ENCODE assay signal across 27 cellular contexts in the genomic region with DNA sequence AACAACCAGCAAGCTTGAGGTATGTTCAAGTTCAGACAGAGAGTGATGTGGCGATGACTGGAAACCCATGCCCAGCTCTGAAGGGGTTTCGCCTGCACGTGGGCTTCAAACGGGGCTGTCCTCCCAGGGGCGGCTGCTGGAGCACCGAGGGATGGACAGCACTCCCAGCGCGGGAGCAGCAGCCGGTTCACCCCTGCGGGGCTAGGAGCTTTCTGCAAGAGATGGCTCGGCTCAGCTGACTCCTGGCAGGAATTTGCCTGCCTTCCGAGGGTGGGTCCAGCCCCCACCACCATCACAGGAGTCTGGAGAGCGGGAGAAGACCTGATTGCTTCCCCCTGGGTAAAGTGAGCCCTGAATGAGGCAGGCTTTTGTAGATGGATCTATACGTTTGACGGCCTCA.
"Had no signal": no experiment of that assay in that cellular context is flagged by ENCODE, and none has a peak within 500 bp of the region (broad histone marks: within the 10 kb centered on the region; RNA-seq: fewer than 3 reads in every experiment).

No MANE protein-coding gene starts in this region.

- ATAC-seq: activated CD4-positive, alpha-beta T cell treated with anti-CD3 and anti-CD28 coated beads for 36 hours; activated CD8-positive, alpha-beta memory T cell treated with anti-CD3 and anti-CD28 coated beads, Interleukin-2, amount 10 ng/mL, durations not matched to agents 7 days and 5 days; activated CD8-positive, alpha-beta T cell treated with anti-CD3 and anti-CD28 coated beads, Interleukin-2, amount 10 ng/mL, durations not matched to agents 7 days and 5 days; activated naive CD8-positive, alpha-beta T cell treated with anti-CD3 and anti-CD28 coated beads, Interleukin-2, amount 50 U/mL, for 24 hours; body of pancreas; esophagus mucosa; T-helper 17 cell had no signal

- H3K4me3 ChIP-seq: adrenal gland, body of pancreas, coronary artery, dorsolateral prefrontal cortex had no signal

- DNase-seq: activated CD4-positive, alpha-beta memory T cell treated with anti-CD3 and anti-CD28 coated beads for 36 hours; activated CD4-positive, alpha-beta T cell treated with anti-CD3 and anti-CD28 coated beads for 36 hours; activated CD4-positive, alpha-beta T cell treated with anti-CD3 and anti-CD28 coated beads, Interleukin-2, amount 10 ng/mL, durations not matched to agents 24 days and 14 days; activated CD4-positive, CD25-positive, alpha-beta regulatory T cell; activated CD4-positive, CD25-positive, alpha-beta regulatory T cell treated with anti-CD3 and anti-CD28 coated beads, Interleukin-2, amount 50 U/mL, for 72 hours; activated CD8-positive, alpha-beta memory T cell treated with anti-CD3 and anti-CD28 coated beads, Interleukin-2, amount 10 ng/mL, durations not matched to agents 7 days and 5 days; activated CD8-positive, alpha-beta memory T cell treated with anti-CD3 and anti-CD28 coated beads, Interleukin-2, amount 50 U/mL, for 4 hours; activated CD8-positive, alpha-beta T cell treated with anti-CD3 and anti-CD28 coated beads, Interleukin-2, amount 10 ng/mL, durations not matched to agents 7 days and 5 days; activated effector memory CD4-positive, alpha-beta T cell treated with anti-CD3 and anti-CD28 coated beads, Interleukin-2, amount 50 U/mL, for 16 hours; activated naive CD4-positive, alpha-beta T cell treated with anti-CD3 and anti-CD28 coated beads for 36 hours; activated naive CD8-positive, alpha-beta T cell treated with anti-CD3 and anti-CD28 coated beads for 36 hours; activated naive CD8-positive, alpha-beta T cell treated with anti-CD3 and anti-CD28 coated beads, Interleukin-2, amount 50 U/mL, for 24 hours; activated T-cell treated with anti-CD3 and anti-CD28 coated beads, Interleukin-2, amount 50 U/mL, for 1 hour; activated T-cell treated with anti-CD3 and anti-CD28 coated beads, Interleukin-2, amount 50 U/mL, for 48 hours; amygdala; aorta; body of pancreas; caudate nucleus; dorsolateral prefrontal cortex; effector memory CD4-positive, alpha-beta T cell; endodermal cell; foreskin fibroblast; T-helper 17 cell; T1000 had no signal

- H3K36me3 ChIP-seq: adrenal gland had no signal

- H3K27ac ChIP-seq: adrenal gland, body of pancreas, coronary artery, dorsolateral prefrontal cortex had no signal

- H3K4me1 ChIP-seq: adrenal gland, body of pancreas had no signal

- H3K9me3 ChIP-seq: adrenal gland, body of pancreas had no signal

- H3K27me3 ChIP-seq: adrenal gland, body of pancreas had no signal
